ENCODE assay signal across 12 cellular contexts in the genomic region with DNA sequence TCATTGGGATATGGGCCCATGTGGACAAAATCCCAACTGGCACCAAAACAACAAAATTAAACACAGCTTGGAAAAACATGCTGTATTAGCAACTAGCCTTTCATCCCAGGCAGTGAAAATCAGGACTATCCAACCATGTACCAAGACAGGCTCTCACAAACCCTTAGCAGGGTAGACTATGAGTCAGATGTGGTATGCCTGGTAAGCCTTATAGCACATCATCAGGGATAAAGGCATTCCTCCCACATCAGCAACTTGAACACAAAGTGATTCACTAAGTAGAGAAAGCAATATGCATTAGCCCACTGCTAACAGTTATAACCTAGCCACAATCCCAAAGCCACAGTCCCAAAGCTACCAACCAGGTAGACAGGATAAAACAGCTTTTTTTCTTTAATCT. TPM values are rescaled to one million over a fixed set of nuclear protein-coding genes. Genes with fewer than 3 reads are reported as not detected.
DNase-seq lines count a peak whose midpoint lies in the region; ATAC-seq and TF ChIP-seq lines count a peak whose summit lies in the region.
"Had no signal": no experiment of that assay in that cellular context is flagged by ENCODE, and none has a peak within 500 bp of the region (broad histone marks: within the 10 kb centered on the region; RNA-seq: fewer than 3 reads in every experiment).

No MANE protein-coding gene starts in this region.

- no peak for TF ChIP-seq RAD21 in SK-N-SH (IDR thresholded peaks at IDR 0.05; ENCODE audit: low read length)

- H3K27me3 ChIP-seq in ACC112 (ENCODE audit: insufficient read depth, low read length) (no peaks in the 10 kb centered on the region), SK-N-SH (ENCODE audit: insufficient read depth) (no peaks in the 10 kb centered on the region)

- no peak overlapping the region for H3K9ac ChIP-seq in SK-N-SH

- H3K4me3 ChIP-seq in ACC112 (ENCODE audit: low read depth, low read length): no peak overlapping the region
- H3K4me3 ChIP-seq in SK-N-SH (ENCODE audit: low read depth in 2 of 2, low read length in 1 of 2): no peak overlapping the region
- no peak overlapping the region for H3K4me3 ChIP-seq in fibroblast of the aortic adventitia (ENCODE audit: low read depth, low read length)
- H3K4me3 ChIP-seq: lower lobe of right lung had no signal

- peak; percentile 59 for DNase-seq in H4 (ENCODE audit: low spot score)
- DNase-seq in SK-N-SH: no peak
- peak; percentile 91 for DNase-seq in fibroblast of the aortic adventitia (ENCODE audit: low read depth)
- no peak for DNase-seq in NOMO-1 treated with DMSO at 0.1 percent for 48 hours (lab: John Stamatoyannopoulos, UW; ENCODE audit: unreplicated experiment)
- DNase-seq in natural killer cell treated with Interleukin-12 subunit alpha and Interleukin-12 subunit beta and Interleukin-15 and Interleukin-18, amount 100 ng/mL, for 72 hours (ENCODE audit: low spot score): no peak
- DNase-seq: CD8-positive, alpha-beta memory T cell; lower lobe of right lung; NCI-H446; T-helper 1 cell had no signal

- H3K9me3 ChIP-seq in SK-N-SH: no peaks in the 10 kb centered on the region
- H3K9me3 ChIP-seq: lower lobe of right lung had no signal

- POLR2A ChIA-PET in SK-N-SH (lab: Yijun Ruan, JAX): no interaction called here

- ATAC-seq in GM21367 (IDR thresholded peaks at IDR 0.05; ENCODE audit: unreplicated experiment) (no peak), HG03342 (IDR thresholded peaks at IDR 0.05; ENCODE audit: unreplicated experiment) (no peak)
- no peak for ATAC-seq in natural killer cell treated with Interleukin-12 subunit alpha and Interleukin-12 subunit beta and Interleukin-15 and Interleukin-18, amount 100 ng/mL, for 72 hours

- H3K4me1 ChIP-seq in ACC112 (ENCODE audit: control insufficient read depth, insufficient read depth, low read length, unreplicated experiment): peaks cover 42% of the 10 kb centered on the region
- peaks cover 11 to 33% of the 10 kb centered on the region in 2 experiments; a peak in 3 of 4 replicates for H3K4me1 ChIP-seq in SK-N-SH (ENCODE audit: control insufficient read depth in 1 of 2, insufficient read depth in 2 of 2, low read depth in 1 of 2, low read length in 1 of 2)
- H3K4me1 ChIP-seq: lower lobe of right lung had no signal

- H3K4me1 Mint-ChIP-seq in natural killer cell treated with Interleukin-12 subunit alpha and Interleukin-12 subunit beta and Interleukin-15 and Interleukin-18, amount 100 ng/mL, for 72 hours (ENCODE audit: low read depth in 2 of 2): peaks cover 3 to 4% of the 10 kb centered on the region in 2 donors

- no peak overlapping the region for H3K27ac Mint-ChIP-seq in natural killer cell treated with Interleukin-12 subunit alpha and Interleukin-12 subunit beta and Interleukin-15 and Interleukin-18, amount 100 ng/mL, for 72 hours

- no peak overlapping the region for H3K4me2 ChIP-seq in SK-N-SH

- no peak for TF ChIP-seq CTCF in SK-N-SH (IDR thresholded peaks at IDR 0.05)
- no peak for TF ChIP-seq CTCF in fibroblast of the aortic adventitia (IDR thresholded peaks at IDR 0.05; ENCODE audit: insufficient read depth, low read length)

- peaks cover 17% of the 10 kb centered on the region for H3K36me3 Mint-ChIP-seq in natural killer cell treated with Interleukin-12 subunit alpha and Interleukin-12 subunit beta and Interleukin-15 and Interleukin-18, amount 100 ng/mL, for 72 hours

- peak overlapping the region; percentile 32; the same call in 1 of the 2 replicates for H3K27ac ChIP-seq in ACC112 (ENCODE audit: low read depth, low read length)
- peak overlapping the region in 1 of 2 experiments; percentile 80; a peak in 2 of 4 replicates for H3K27ac ChIP-seq in SK-N-SH (ENCODE audit: low read depth in 2 of 2, low read length in 1 of 2)
- H3K27ac ChIP-seq: lower lobe of right lung had no signal

- no peaks in the 10 kb centered on the region for H3K27me3 Mint-ChIP-seq in natural killer cell treated with Interleukin-12 subunit alpha and Interleukin-12 subunit beta and Interleukin-15 and Interleukin-18, amount 100 ng/mL, for 72 hours
- H3K27me3 Mint-ChIP-seq: CD8-positive, alpha-beta memory T cell had no signal

- no peak for TF ChIP-seq EP300 in SK-N-SH (IDR thresholded peaks at IDR 0.05; ENCODE audit: borderline replicate concordance in 1 of 2, low read depth in 1 of 2, low read length in 1 of 2)

- no peak overlapping the region for H3K4me3 Mint-ChIP-seq in natural killer cell treated with Interleukin-12 subunit alpha and Interleukin-12 subunit beta and Interleukin-15 and Interleukin-18, amount 100 ng/mL, for 72 hours
- H3K4me3 Mint-ChIP-seq: CD8-positive, alpha-beta memory T cell had no signal

- peaks cover 17% of the 10 kb centered on the region for H3F3A ChIP-seq in SK-N-SH (replicated peaks; ENCODE audit: insufficient read depth)

- H3K79me2 ChIP-seq in ACC112 (ENCODE audit: control insufficient read depth, insufficient read depth, low read length, unreplicated experiment): peaks cover 58% of the 10 kb centered on the region
- H3K79me2 ChIP-seq in SK-N-SH (ENCODE audit: insufficient read depth): peaks cover 90% of the 10 kb centered on the region

- CTCF ChIA-PET in SK-N-SH (lab: Yijun Ruan, JAX): interaction anchor here (1.1 to 2.1 kb wide), 6 partner anchors 74 to 466 kb away, joined by 3 to 9 read pairs (median 4); no protein-coding TSS in a partner anchor

- H3K9me2 ChIP-seq in SK-N-SH: no peaks in the 10 kb centered on the region

- H3K9me3 Mint-ChIP-seq in natural killer cell treated with Interleukin-12 subunit alpha and Interleukin-12 subunit beta and Interleukin-15 and Interleukin-18, amount 100 ng/mL, for 72 hours: no peaks in the 10 kb centered on the region
- H3K9me3 Mint-ChIP-seq: CD8-positive, alpha-beta memory T cell had no signal

- H4K20me1 ChIP-seq in SK-N-SH (ENCODE audit: insufficient read depth): no peaks in the 10 kb centered on the region

- H2AFZ ChIP-seq in ACC112 (ENCODE audit: low read length, unreplicated experiment) (no peak overlapping the region), SK-N-SH (ENCODE audit: low read depth) (no peak overlapping the region)

- no peaks in the 10 kb centered on the region for H3K36me3 ChIP-seq in ACC112 (ENCODE audit: insufficient read depth, low read length)
- H3K36me3 ChIP-seq in SK-N-SH (replicated peaks in 1 of 2; ENCODE audit: control insufficient read depth in 1 of 2, insufficient read depth in 2 of 2, low read length in 1 of 2): peaks cover 0 to 3% of the 10 kb centered on the region in 2 experiments
- H3K36me3 ChIP-seq: lower lobe of right lung had no signal

TF ChIP-seq in SK-N-SH, 30 proteins besides CTCF, POLR2A, EP300 and RAD21:
- TF ChIP-seq TCF12 (IDR thresholded peaks at IDR 0.05) (peak; percentile 51), FOSL2 (IDR thresholded peaks at IDR 0.05; ENCODE audit: borderline replicate concordance, low read depth) (peak; percentile 80; the same call in 1 of the 2 replicates), TEAD4 (IDR thresholded peaks at IDR 0.05; ENCODE audit: borderline replicate concordance, insufficient read depth) (no peak), POLR2AphosphoS5 (IDR thresholded peaks at IDR 0.05; ENCODE audit: low read depth, low read length) (peak; percentile 30; the same call in 1 of the 2 replicates), FOXJ3 (CRISPR knock-in tag; IDR thresholded peaks at IDR 0.05) (no peak), EZH2phosphoT487 (IDR thresholded peaks at IDR 0.05; ENCODE audit: borderline replicate concordance, low read depth) (no peak), ELF1 (IDR thresholded peaks at IDR 0.05) (no peak), SMC3 (IDR thresholded peaks at IDR 0.05; ENCODE audit: low read depth, low read length) (no peak)
- TF ChIP-seq, protein P1, sequence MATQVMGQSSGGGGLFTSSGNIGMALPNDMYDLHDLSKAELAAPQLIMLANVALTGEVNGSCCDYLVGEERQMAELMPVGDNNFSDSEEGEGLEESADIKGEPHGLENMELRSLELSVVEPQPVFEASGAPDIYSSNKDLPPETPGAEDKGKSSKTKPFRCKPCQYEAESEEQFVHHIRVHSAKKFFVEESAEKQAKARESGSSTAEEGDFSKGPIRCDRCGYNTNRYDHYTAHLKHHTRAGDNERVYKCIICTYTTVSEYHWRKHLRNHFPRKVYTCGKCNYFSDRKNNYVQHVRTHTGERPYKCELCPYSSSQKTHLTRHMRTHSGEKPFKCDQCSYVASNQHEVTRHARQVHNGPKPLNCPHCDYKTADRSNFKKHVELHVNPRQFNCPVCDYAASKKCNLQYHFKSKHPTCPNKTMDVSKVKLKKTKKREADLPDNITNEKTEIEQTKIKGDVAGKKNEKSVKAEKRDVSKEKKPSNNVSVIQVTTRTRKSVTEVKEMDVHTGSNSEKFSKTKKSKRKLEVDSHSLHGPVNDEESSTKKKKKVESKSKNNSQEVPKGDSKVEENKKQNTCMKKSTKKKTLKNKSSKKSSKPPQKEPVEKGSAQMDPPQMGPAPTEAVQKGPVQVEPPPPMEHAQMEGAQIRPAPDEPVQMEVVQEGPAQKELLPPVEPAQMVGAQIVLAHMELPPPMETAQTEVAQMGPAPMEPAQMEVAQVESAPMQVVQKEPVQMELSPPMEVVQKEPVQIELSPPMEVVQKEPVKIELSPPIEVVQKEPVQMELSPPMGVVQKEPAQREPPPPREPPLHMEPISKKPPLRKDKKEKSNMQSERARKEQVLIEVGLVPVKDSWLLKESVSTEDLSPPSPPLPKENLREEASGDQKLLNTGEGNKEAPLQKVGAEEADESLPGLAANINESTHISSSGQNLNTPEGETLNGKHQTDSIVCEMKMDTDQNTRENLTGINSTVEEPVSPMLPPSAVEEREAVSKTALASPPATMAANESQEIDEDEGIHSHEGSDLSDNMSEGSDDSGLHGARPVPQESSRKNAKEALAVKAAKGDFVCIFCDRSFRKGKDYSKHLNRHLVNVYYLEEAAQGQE (IDR thresholded peaks at IDR 0.05; ENCODE audit: low read depth, low read length): peak; percentile 25; the same call in 1 of the 2 replicates

RNA-seq across cellular contexts. Expression of a gene that starts 8.0 kb away (rescaled TPM):
- total RNA-seq in H4 (2014; rRNA removed; shearing (Covaris generic)): 6.2 and 9.7 TPM in 2 replicates
- 0.71 and 1.4 TPM in 2 replicates for polyA plus RNA-seq in SK-N-SH (2012; rRNA removed)
- polyA plus RNA-seq in SK-N-SH (2012; cell fraction: cytosol; rRNA removed): 1.2 and 1.5 TPM in 2 replicates
- 1.8 and 2.4 TPM in 2 replicates for polyA plus RNA-seq in SK-N-SH (2012; cell fraction: nucleus; rRNA removed)
- 11.1 and 14.4 TPM in 2 replicates for total RNA-seq in fibroblast of the aortic adventitia (ENCODE audit: low replicate concordance)
- total RNA-seq in natural killer cell treated with Interleukin-12 subunit alpha and Interleukin-12 subunit beta and Interleukin-15 and Interleukin-18, amount 100 ng/mL, for 72 hours: 10 to 100 TPM; 16.8 to 42.7 TPM

Comparison
In these comparisons a context has a peak if more than half of its experiments do, and no peak if none do; other contexts are left out.
1. DNase-seq: peak in H4 (single experiment) and fibroblast of the aortic adventitia (single experiment); none in SK-N-SH (single experiment), NOMO-1 treated with DMSO at 0.1 percent for 48 hours (single experiment) and natural killer cell treated with Interleukin-12 subunit alpha and Interleukin-12 subunit beta and Interleukin-15 and Interleukin-18, amount 100 ng/mL, for 72 hours (single experiment).